16 cellular contexts compared by ENCODE assay signal in the genomic region with DNA sequence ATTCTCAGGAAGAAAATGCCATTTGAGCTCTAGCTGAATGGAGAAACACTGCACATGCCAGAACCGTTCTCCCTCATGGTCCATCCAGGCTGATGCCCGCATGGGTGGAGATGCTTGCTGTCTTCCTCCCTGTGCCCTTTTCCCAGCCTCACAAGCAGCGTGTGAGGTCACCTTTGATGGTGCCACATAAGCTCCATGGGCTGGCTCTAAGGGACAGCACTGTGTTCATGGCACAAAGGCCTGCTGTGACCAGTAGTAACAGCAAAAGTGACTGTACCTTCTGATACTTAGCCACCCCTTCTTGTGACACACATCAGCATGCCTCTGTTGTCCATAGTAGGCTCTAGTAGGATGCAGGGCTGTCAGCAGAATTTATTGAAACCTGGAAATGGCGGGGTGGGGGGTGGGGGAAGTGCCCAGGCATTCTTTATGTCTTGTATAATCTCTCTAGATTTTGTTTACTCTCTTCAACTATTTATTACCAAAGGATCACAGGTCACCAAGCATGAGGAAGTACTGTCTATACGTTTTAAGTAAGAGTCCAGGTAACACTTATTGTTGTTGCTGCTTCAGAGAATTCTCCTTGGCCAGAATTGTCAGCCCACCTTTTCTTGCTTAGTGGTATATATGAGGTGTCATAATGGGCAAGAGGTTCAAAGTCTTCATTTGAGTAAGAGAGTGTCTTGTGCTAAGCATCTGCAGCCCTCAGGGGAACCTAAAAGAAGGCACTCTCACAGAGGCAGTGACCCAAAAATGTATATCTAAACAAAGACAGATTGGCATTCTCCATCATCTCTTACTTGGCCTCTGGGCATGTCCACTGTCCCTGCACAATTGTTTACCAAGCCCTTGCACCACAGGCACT. TPM values are rescaled to one million over a fixed set of nuclear protein-coding genes. Genes with fewer than 3 reads are reported as not detected.
DNase-seq lines count a peak whose midpoint lies in the region; ATAC-seq and TF ChIP-seq lines count a peak whose summit lies in the region.
"Had no signal": no experiment of that assay in that cellular context is flagged by ENCODE, and none has a peak within 500 bp of the region (broad histone marks: within the 10 kb centered on the region; RNA-seq: fewer than 3 reads in every experiment).

No MANE protein-coding gene starts in this region.

- WGBS in hepatocyte (ENCODE audit: low lambda C conversion rate, missing lambda C conversion rate): 68% methylated on average over 5 of the region's 5 CpGs

- H3K4me3 ChIP-seq in PC-9 (no peak overlapping the region), hepatocyte (no peak overlapping the region), skeletal muscle tissue (ENCODE audit: low read length in 3 of 3) (peak overlapping the region in 1 of 3 donors; percentile 31), breast epithelium (no peak overlapping the region)
- H3K4me3 ChIP-seq: lower lobe of right lung had no signal

- H3K36me3 ChIP-seq in PC-9 (ENCODE audit: low read depth) (no peaks in the 10 kb centered on the region), hepatocyte (replicated peaks; ENCODE audit: insufficient read depth, low read depth) (no peaks in the 10 kb centered on the region), skeletal muscle tissue (ENCODE audit: control insufficient read depth in 3 of 3, insufficient read depth in 3 of 3, low read length in 3 of 3) (no peaks in the 10 kb centered on the region), breast epithelium (no peaks in the 10 kb centered on the region)
- H3K36me3 ChIP-seq: lower lobe of right lung had no signal

- peak overlapping the region; percentile 18 for H3K27ac Mint-ChIP-seq in activated T-cell treated with anti-CD3 and anti-CD28 coated beads, Interleukin-2, amount 50 U/mL, for 72 hours
- H3K27ac Mint-ChIP-seq: dendritic cell treated with granulocyte-macrophage colony-stimulating factor and Interleukin-4, amounts not matched to agents 40 ng/mL and 50 ng/mL, for 4 days had no signal

- intact Hi-C loops in PC-9 (cut with micrococcal nuclease; ENCODE audit: unreplicated experiment) (no loop called here), breast epithelium (cut with DNase I; ENCODE audit: low total_unique reads) (no loop called here)

- CTCF ChIA-PET in PC-9 (lab: Charles Lee): no interaction called here

- H3K4me1 ChIP-seq in PC-9 (replicated peaks; ENCODE audit: insufficient read depth) (peaks cover 28% of the 10 kb centered on the region), hepatocyte (ENCODE audit: insufficient read depth) (peaks cover 38% of the 10 kb centered on the region), skeletal muscle tissue (ENCODE audit: control insufficient read depth in 3 of 3, insufficient read depth in 3 of 3, low read length in 3 of 3) (peaks cover 74 to 93% (median 81%) of the 10 kb centered on the region in 3 donors), breast epithelium (no peaks in the 10 kb centered on the region)

- peak overlapping the region; percentile 51 for H3K27ac ChIP-seq in PC-9
- H3K27ac ChIP-seq in hepatocyte: peak overlapping the region; percentile 54
- H3K27ac ChIP-seq in skeletal muscle tissue (ENCODE audit: low read depth, low read length): peak overlapping the region; percentile 77
- no peak overlapping the region for H3K27ac ChIP-seq in breast epithelium
- H3K27ac ChIP-seq: lower lobe of right lung had no signal

- H3K9me3 Mint-ChIP-seq in activated T-cell treated with anti-CD3 and anti-CD28 coated beads, Interleukin-2, amount 50 U/mL, for 72 hours: no peaks in the 10 kb centered on the region
- H3K9me3 Mint-ChIP-seq: dendritic cell treated with granulocyte-macrophage colony-stimulating factor and Interleukin-4, amounts not matched to agents 40 ng/mL and 50 ng/mL, for 4 days; natural killer cell treated with Interleukin-12 subunit alpha and Interleukin-12 subunit beta and Interleukin-15 and Interleukin-18, amount 100 ng/mL, for 72 hours had no signal

- H3F3A ChIP-seq in PC-9 (ENCODE audit: insufficient read depth, low read depth): peaks cover 48% of the 10 kb centered on the region

- ATAC-seq in activated T-cell treated with anti-CD3 and anti-CD28 coated beads, Interleukin-2, amount 50 U/mL, for 72 hours (replicated peaks in 1 of 2): peak; percentile 56 to 66
- ATAC-seq: HCT116; lower lobe of right lung; natural killer cell treated with Interleukin-12 subunit alpha and Interleukin-12 subunit beta and Interleukin-15 and Interleukin-18, amount 100 ng/mL, for 72 hours; SK-N-SH treated with all-trans-retinoic acid at 6 μM for 48 hours had no signal

- H3K27me3 Mint-ChIP-seq in activated T-cell treated with anti-CD3 and anti-CD28 coated beads, Interleukin-2, amount 50 U/mL, for 72 hours (ENCODE audit: low read depth): no peaks in the 10 kb centered on the region
- H3K27me3 Mint-ChIP-seq: dendritic cell treated with granulocyte-macrophage colony-stimulating factor and Interleukin-4, amounts not matched to agents 40 ng/mL and 50 ng/mL, for 4 days; natural killer cell treated with Interleukin-12 subunit alpha and Interleukin-12 subunit beta and Interleukin-15 and Interleukin-18, amount 100 ng/mL, for 72 hours had no signal

- H2AFZ ChIP-seq in PC-9 (no peak overlapping the region), hepatocyte (no peak overlapping the region)

- DNase-seq in activated T-cell treated with anti-CD3 and anti-CD28 coated beads, Interleukin-2, amount 50 U/mL, for 72 hours: no peak
- DNase-seq in activated T-cell treated with anti-CD3 and anti-CD28 coated beads for 4 hours (no peak), PC-9 (peak in 1 of 2 experiments; percentile 79), hepatocyte (ENCODE audit: low spot score) (peak; percentile 19), breast epithelium (ENCODE audit: low spot score in 2 of 2) (no peak), SHP77 treated with DMSO at 0.1 percent for 48 hours (lab: John Stamatoyannopoulos, UW) (no peak), Ammon's horn (ENCODE audit: low spot score) (no peak)
- DNase-seq: activated CD4-positive, alpha-beta T cell treated with anti-CD3 and anti-CD28 coated beads, Interleukin-2, amount 50 U/mL, for 1 hour; lower lobe of right lung; NCI-H82; stimulated activated naive CD4-positive, alpha-beta T cell treated with Interleukin-2 at 50 U/mL for 16 hours had no signal

- H3K27me3 ChIP-seq in PC-9 (ENCODE audit: insufficient read depth, low read depth) (no peaks in the 10 kb centered on the region), hepatocyte (no peaks in the 10 kb centered on the region), skeletal muscle tissue (ENCODE audit: control insufficient read depth in 3 of 3, insufficient read depth in 3 of 3, low read length in 3 of 3) (no peaks in the 10 kb centered on the region), breast epithelium (no peaks in the 10 kb centered on the region)

- H3K9ac ChIP-seq in skeletal muscle tissue (ENCODE audit: low read depth in 1 of 3, low read length in 3 of 3): peak overlapping the region in 1 of 3 donors; percentile 3

- H3K4me2 ChIP-seq in PC-9 (peak overlapping the region; percentile 41), hepatocyte (peak overlapping the region; percentile 53)

- H3K9me3 ChIP-seq in PC-9 (ENCODE audit: insufficient read depth, low read depth) (no peaks in the 10 kb centered on the region), hepatocyte (ENCODE audit: low read depth) (no peaks in the 10 kb centered on the region), skeletal muscle tissue (ENCODE audit: control insufficient read depth in 3 of 3, low read length in 3 of 3) (no peaks in the 10 kb centered on the region), breast epithelium (no peaks in the 10 kb centered on the region)
- H3K9me3 ChIP-seq: lower lobe of right lung had no signal

- H4K20me1 ChIP-seq in PC-9 (ENCODE audit: insufficient read depth) (peaks cover 92% of the 10 kb centered on the region), hepatocyte (ENCODE audit: insufficient read depth, poor library complexity, severe bottlenecking) (peaks cover 99% of the 10 kb centered on the region)

- H3K9me2 ChIP-seq in PC-9 (ENCODE audit: insufficient read depth): no peaks in the 10 kb centered on the region
- H3K9me2 ChIP-seq in hepatocyte (replicated peaks; ENCODE audit: insufficient read depth): no peaks in the 10 kb centered on the region

- POLR2A ChIA-PET in PC-9 (lab: Charles Lee; ENCODE audit: unreplicated experiment): interaction anchor here (0.6 kb wide), 1 partner anchor 64 kb away, joined by 4 read pairs; no protein-coding TSS in a partner anchor

- peaks cover 96% of the 10 kb centered on the region for H3K79me2 ChIP-seq in PC-9 (ENCODE audit: low read depth)
- H3K79me2 ChIP-seq in hepatocyte: peaks cover 100% of the 10 kb centered on the region

- no TSS peak for BruUV-seq in PC-9 (replicated peaks; lab: Mats Ljungman, UMichigan)

- peak overlapping the region in 1 of 2 donors; percentile 23 for H3K4me3 Mint-ChIP-seq in activated T-cell treated with anti-CD3 and anti-CD28 coated beads, Interleukin-2, amount 50 U/mL, for 72 hours
- H3K4me3 Mint-ChIP-seq: dendritic cell treated with granulocyte-macrophage colony-stimulating factor and Interleukin-4, amounts not matched to agents 40 ng/mL and 50 ng/mL, for 4 days; natural killer cell treated with Interleukin-12 subunit alpha and Interleukin-12 subunit beta and Interleukin-15 and Interleukin-18, amount 100 ng/mL, for 72 hours had no signal

- no peaks in the 10 kb centered on the region for H3K36me3 Mint-ChIP-seq in activated T-cell treated with anti-CD3 and anti-CD28 coated beads, Interleukin-2, amount 50 U/mL, for 72 hours (ENCODE audit: insufficient read depth in 2 of 2)
- H3K36me3 Mint-ChIP-seq: natural killer cell treated with Interleukin-12 subunit alpha and Interleukin-12 subunit beta and Interleukin-15 and Interleukin-18, amount 100 ng/mL, for 72 hours had no signal

- no peak for TF ChIP-seq POLR2A in breast epithelium (IDR thresholded peaks at IDR 0.05)

- peaks cover 95% of the 10 kb centered on the region for H3K4me1 Mint-ChIP-seq in activated T-cell treated with anti-CD3 and anti-CD28 coated beads, Interleukin-2, amount 50 U/mL, for 72 hours (ENCODE audit: low read depth)

- no peak for TF ChIP-seq CTCF in PC-9 (conservative IDR thresholded peaks at IDR 0.05)
- no peak for TF ChIP-seq CTCF in hepatocyte (IDR thresholded peaks at IDR 0.05; ENCODE audit: poor library complexity)
- no peak for TF ChIP-seq CTCF in breast epithelium (IDR thresholded peaks at IDR 0.05)

RNA-seq across cellular contexts. Expression of gene RAB7A, which starts 56.5 kb away (rescaled TPM):
- 100 to 1,000 TPM; 204 to 206 TPM for total RNA-seq in activated T-cell treated with anti-CD3 and anti-CD28 coated beads, Interleukin-2, amount 50 U/mL, for 72 hours
- total RNA-seq in PC-9 (2021) (197 and 319 TPM in 2 replicates), hepatocyte (108 and 151 TPM in 2 replicates), skeletal muscle tissue (37.1 TPM), breast epithelium (100 to 1,000 TPM; 105 to 114 (median 110) TPM)
- 249 and 269 TPM in 2 replicates for polyA plus RNA-seq in hepatocyte

Comparison
In these comparisons a context has a peak if more than half of its experiments do, and no peak if none do; other contexts are left out.
1. H3K27ac ChIP-seq: peak in PC-9 (single experiment), hepatocyte (single experiment) and skeletal muscle tissue (single experiment); none in breast epithelium (0 of 2).